Comparison of ENCODE assay signal across 30 cellular contexts in the genomic region with DNA sequence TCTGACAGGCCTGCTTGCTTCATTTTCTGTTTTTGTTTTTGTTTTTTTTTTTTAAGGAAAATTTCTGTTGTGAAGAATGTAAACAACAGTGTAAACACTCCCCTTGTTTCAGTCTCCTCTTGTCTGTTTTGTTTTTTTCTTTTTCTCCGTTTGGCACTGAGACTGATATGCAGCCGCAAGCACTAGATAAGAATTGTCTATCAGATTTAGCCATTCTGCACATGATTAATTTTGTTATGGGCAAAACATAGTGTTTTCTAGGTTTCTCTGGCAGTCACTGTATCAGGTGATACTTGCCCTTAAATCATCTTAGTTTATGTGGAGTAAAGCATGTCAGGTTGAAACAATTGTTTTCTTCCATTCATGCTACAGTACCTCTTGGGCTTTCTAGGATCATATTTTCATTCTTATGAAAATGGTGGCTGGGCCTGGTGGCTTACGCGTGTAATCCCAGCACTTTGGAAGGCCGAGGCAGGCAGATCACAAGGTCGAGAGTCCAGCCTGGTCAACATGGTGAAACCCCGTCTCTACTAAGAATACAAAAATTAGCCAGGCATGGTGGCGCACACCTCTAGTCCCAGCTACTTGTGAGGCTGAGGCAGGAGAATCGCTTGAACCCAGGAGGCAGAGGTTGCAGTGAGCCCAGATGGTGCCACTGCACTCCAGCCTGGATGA. TPM values are rescaled to one million over a fixed set of nuclear protein-coding genes. Genes with fewer than 3 reads are reported as not detected.
A peak's percentile ranks its signal among the peaks of the same experiment; 100 is the strongest.
DNase-seq lines count a peak whose midpoint lies in the region; ATAC-seq and TF ChIP-seq lines count a peak whose summit lies in the region.
"Had no signal": no experiment of that assay in that cellular context is flagged by ENCODE, and none has a peak within 500 bp of the region (broad histone marks: within the 10 kb centered on the region; RNA-seq: fewer than 3 reads in every experiment).

No MANE protein-coding gene starts in this region.

- H3K4me3 ChIP-seq in DND-41 (ENCODE audit: low read depth in 1 of 2, low read length in 2 of 2) = no peak overlapping the region
- H3K4me3 ChIP-seq: adrenal gland, breast epithelium, colonic mucosa, esophagus squamous epithelium, gastrocnemius medialis, Peyer's patch, skin epidermis, testis, vagina had no signal

- no peaks in the 10 kb centered on the region for H3K27me3 Mint-ChIP-seq in activated CD8-positive, alpha-beta memory T cell treated with anti-CD3 and anti-CD28 coated beads, Interleukin-2, amount 10 ng/mL, durations not matched to agents 7 days and 5 days
- no peaks in the 10 kb centered on the region for H3K27me3 Mint-ChIP-seq in activated CD4-positive, alpha-beta memory T cell treated with anti-CD3 and anti-CD28 coated beads for 36 hours
- peaks cover 0 to 3% (median 2%) of the 10 kb centered on the region in 3 donors for H3K27me3 Mint-ChIP-seq in immature natural killer cell (ENCODE audit: low read depth in 3 of 3)

- H3K4me1 Mint-ChIP-seq in activated CD8-positive, alpha-beta memory T cell treated with anti-CD3 and anti-CD28 coated beads, Interleukin-2, amount 10 ng/mL, durations not matched to agents 7 days and 5 days = peaks cover 14% of the 10 kb centered on the region
- H3K4me1 Mint-ChIP-seq in activated CD4-positive, alpha-beta memory T cell treated with anti-CD3 and anti-CD28 coated beads for 36 hours (ENCODE audit: low read depth) = peaks cover 15% of the 10 kb centered on the region
- H3K4me1 Mint-ChIP-seq in immature natural killer cell = peaks cover 16 to 28% of the 10 kb centered on the region in 2 donors
- H3K4me1 Mint-ChIP-seq: H9 had no signal

- TF ChIP-seq CTCF in DND-41 (IDR thresholded peaks at IDR 0.05; ENCODE audit: borderline replicate concordance, extremely low read depth, low read length, poor library complexity, severe bottlenecking) = no peak

- no peaks in the 10 kb centered on the region for H4K20me1 ChIP-seq in DND-41 (ENCODE audit: insufficient read depth, low read length)

- no peak overlapping the region for H3K27ac ChIP-seq in DND-41 (ENCODE audit: low read length)
- H3K27ac ChIP-seq: adrenal gland, breast epithelium, colonic mucosa, esophagus squamous epithelium, gastrocnemius medialis, Peyer's patch, testis, vagina had no signal

- H3K4me1 ChIP-seq in DND-41 (ENCODE audit: insufficient read depth, low read length) = peaks cover 18% of the 10 kb centered on the region
- H3K4me1 ChIP-seq: breast epithelium, colonic mucosa, esophagus squamous epithelium, Peyer's patch, testis, vagina had no signal

- no peak overlapping the region; the same call in 1 of the 2 replicates for H2AFZ ChIP-seq in DND-41 (ENCODE audit: low read depth, low read length)

- no peaks in the 10 kb centered on the region for H3K27me3 ChIP-seq in DND-41 (ENCODE audit: insufficient read depth, low read length, poor library complexity)
- H3K27me3 ChIP-seq: adrenal gland, BE2C, breast epithelium, colonic mucosa, esophagus squamous epithelium, gastrocnemius medialis, Peyer's patch, testis, vagina had no signal

- no peaks in the 10 kb centered on the region for H3K9me3 ChIP-seq in DND-41 (ENCODE audit: insufficient read depth, low read length, severe bottlenecking)
- H3K9me3 ChIP-seq: adrenal gland, BE2C, breast epithelium, colonic mucosa, esophagus squamous epithelium, gastrocnemius medialis, Peyer's patch, testis, vagina had no signal

- no peak overlapping the region for H3K4me3 Mint-ChIP-seq in activated CD8-positive, alpha-beta memory T cell treated with anti-CD3 and anti-CD28 coated beads, Interleukin-2, amount 10 ng/mL, durations not matched to agents 7 days and 5 days
- peak overlapping the region; percentile 31 for H3K4me3 Mint-ChIP-seq in activated CD4-positive, alpha-beta memory T cell treated with anti-CD3 and anti-CD28 coated beads for 36 hours
- peak overlapping the region; percentile 42 to 72 (median 60) for H3K4me3 Mint-ChIP-seq in immature natural killer cell
- H3K4me3 Mint-ChIP-seq: endodermal cell, H9 had no signal

- intact Hi-C loops in activated CD4-positive, alpha-beta memory T cell treated with anti-CD3 and anti-CD28 coated beads for 36 hours (cut with micrococcal nuclease) = loop anchor here (1.0 kb wide), 1 partner anchor 10 kb away; no protein-coding TSS in a partner anchor

- H3K79me2 ChIP-seq in DND-41 (ENCODE audit: insufficient read depth, low read length) = no peaks in the 10 kb centered on the region

- peak overlapping the region; percentile 32 for H3K4me2 ChIP-seq in DND-41 (ENCODE audit: insufficient read depth, low read length)

- H3K36me3 Mint-ChIP-seq in activated CD8-positive, alpha-beta memory T cell treated with anti-CD3 and anti-CD28 coated beads, Interleukin-2, amount 10 ng/mL, durations not matched to agents 7 days and 5 days = peaks cover 1% of the 10 kb centered on the region
- H3K36me3 Mint-ChIP-seq in activated CD4-positive, alpha-beta memory T cell treated with anti-CD3 and anti-CD28 coated beads for 36 hours = no peaks in the 10 kb centered on the region
- H3K36me3 Mint-ChIP-seq in immature natural killer cell = no peaks in the 10 kb centered on the region

- POLR2A ChIA-PET in activated CD4-positive, alpha-beta memory T cell treated with anti-CD3 and anti-CD28 coated beads for 36 hours (lab: Charles Lee) = no interaction called here

- CTCF ChIA-PET in activated CD8-positive, alpha-beta memory T cell treated with anti-CD3 and anti-CD28 coated beads, Interleukin-2, amount 10 ng/mL, durations not matched to agents 7 days and 5 days (lab: Charles Lee) = no interaction called here
- CTCF ChIA-PET in activated CD4-positive, alpha-beta memory T cell treated with anti-CD3 and anti-CD28 coated beads for 36 hours (lab: Charles Lee) = no interaction called here

- no peak for ATAC-seq in activated CD8-positive, alpha-beta memory T cell treated with anti-CD3 and anti-CD28 coated beads, Interleukin-2, amount 10 ng/mL, durations not matched to agents 7 days and 5 days
- ATAC-seq in DND-41 (ENCODE audit: insufficient read depth, low read depth) (no peak), GM21526 (IDR thresholded peaks at IDR 0.05; ENCODE audit: low FRiP score, unreplicated experiment) (no peak)
- ATAC-seq: gastrocnemius medialis, left lobe of liver had no signal

- DNase-seq in activated CD8-positive, alpha-beta memory T cell treated with anti-CD3 and anti-CD28 coated beads, Interleukin-2, amount 10 ng/mL, durations not matched to agents 7 days and 5 days = no peak
- no peak for DNase-seq in activated CD8-positive, alpha-beta memory T cell treated with anti-CD3 and anti-CD28 coated beads, Interleukin-2, amount 50 U/mL, for 4 hours
- DNase-seq in DND-41 (no peak), immature natural killer cell (no peak), NOMO-1 (lab: John Stamatoyannopoulos, UW; ENCODE audit: unreplicated experiment in 2 of 2) (no peak), cerebellar cortex (ENCODE audit: low spot score) (no peak)
- DNase-seq in activated CD4-positive, alpha-beta memory T cell treated with anti-CD3 and anti-CD28 coated beads for 36 hours = no peak
- DNase-seq: activated CD4-positive, alpha-beta T cell treated with anti-CD3 and anti-CD28 coated beads for 48 hours; adrenal gland; BE2C; colonic mucosa; COR-L47; endodermal cell; esophagus squamous epithelium; gastrocnemius medialis; H9; hippocampal formation; KG1; mesenchymal stem cell; NCI-H146; NCI-H510A; occipital lobe; Peyer's patch; stimulated activated CD4-positive, alpha-beta T cell treated with anti-CD3 and anti-CD28 coated beads, Interleukin-2, amount 100 ng/mL, for 24 hours; testis had no signal

- H3K36me3 ChIP-seq in DND-41 (ENCODE audit: insufficient read depth, low read length) = no peaks in the 10 kb centered on the region
- H3K36me3 ChIP-seq: adrenal gland, BE2C, breast epithelium, colonic mucosa, esophagus squamous epithelium, gastrocnemius medialis, Peyer's patch, vagina had no signal

- H3K27ac Mint-ChIP-seq in activated CD8-positive, alpha-beta memory T cell treated with anti-CD3 and anti-CD28 coated beads, Interleukin-2, amount 10 ng/mL, durations not matched to agents 7 days and 5 days = peak overlapping the region; percentile 66
- peak overlapping the region; percentile 0 for H3K27ac Mint-ChIP-seq in activated CD4-positive, alpha-beta memory T cell treated with anti-CD3 and anti-CD28 coated beads for 36 hours
- peak overlapping the region in 3 of 6 donors; percentile 26 to 42 (median 37) for H3K27ac Mint-ChIP-seq in immature natural killer cell
- H3K27ac Mint-ChIP-seq: endodermal cell, H9 had no signal

- H3K9me3 Mint-ChIP-seq in activated CD8-positive, alpha-beta memory T cell treated with anti-CD3 and anti-CD28 coated beads, Interleukin-2, amount 10 ng/mL, durations not matched to agents 7 days and 5 days (ENCODE audit: low read depth) = no peaks in the 10 kb centered on the region
- H3K9me3 Mint-ChIP-seq in activated CD4-positive, alpha-beta memory T cell treated with anti-CD3 and anti-CD28 coated beads for 36 hours = no peaks in the 10 kb centered on the region
- no peaks in the 10 kb centered on the region for H3K9me3 Mint-ChIP-seq in immature natural killer cell
- H3K9me3 Mint-ChIP-seq: endodermal cell, H9 had no signal

- no peak overlapping the region for H3K9ac ChIP-seq in DND-41 (ENCODE audit: low read depth, low read length)

RNA-seq across cellular contexts. Expression of gene RBMS1, which starts 12.9 kb away (rescaled TPM):
- total RNA-seq in activated CD8-positive, alpha-beta memory T cell treated with anti-CD3 and anti-CD28 coated beads, Interleukin-2, amount 10 ng/mL, durations not matched to agents 7 days and 5 days = 10 to 100 TPM; 41.8 to 54.9 TPM
- total RNA-seq in activated CD4-positive, alpha-beta memory T cell treated with anti-CD3 and anti-CD28 coated beads for 36 hours = 10 to 100 TPM; 37.9 to 40.0 TPM
- polyA plus RNA-seq in immature natural killer cell = 100 to 1,000 TPM in 1 of 3 donors, 10 to 100 TPM in 2; 80.0 to 172 (median 81.9) TPM
